ENCODE assay signal across 8 cellular contexts in genomic region chr11:60334005-60334620, GRCh38. TPM values are rescaled to one million over a fixed set of nuclear protein-coding genes. Genes with fewer than 3 reads are reported as not detected.
DNase-seq lines count a peak whose midpoint lies in the region; ATAC-seq and TF ChIP-seq lines count a peak whose summit lies in the region.

No MANE protein-coding gene starts in this region.

- no peak for TF ChIP-seq POLR2A in heart left ventricle (IDR thresholded peaks at IDR 0.05)

- intact Hi-C loops in heart left ventricle (cut with DNase I) (no loop called here), sciatic nerve (cut with DNase I) (no loop called here)

- 13 to 30% (median 15%) methylated on average over 2 of the region's 2 CpGs for WGBS in heart left ventricle, 4 donors

- TF ChIP-seq CTCF in GM13976 (IDR thresholded peaks at IDR 0.05; ENCODE audit: borderline replicate concordance, control extremely low read depth, extremely low read depth, insufficient read depth, missing control alignments) (peak; percentile 66), heart left ventricle (IDR thresholded peaks at IDR 0.05) (peak; percentile 40 to 73 (median 63))

- H3K27me3 ChIP-seq in SJCRH30: no peaks in the 10 kb centered on the region
- H3K27me3 ChIP-seq in heart left ventricle: no peaks in the 10 kb centered on the region

- H3K27ac ChIP-seq in SJCRH30 (no peak overlapping the region), heart left ventricle (peak overlapping the region in 2 of 12 donors; percentile 52 to 90)

- H3K4me1 ChIP-seq in SJCRH30: no peaks in the 10 kb centered on the region
- peaks cover 0 to 31% (median 0%) of the 10 kb centered on the region in 12 donors for H3K4me1 ChIP-seq in heart left ventricle

- in situ Hi-C loops in GM13976 (cut with MboI; ENCODE audit: low sequenced_read_pairs, unreplicated experiment): no loop called here

- H3K9me3 ChIP-seq in SJCRH30 (replicated peaks) (no peaks in the 10 kb centered on the region), heart left ventricle (peaks cover 0 to 21% (median 1%) of the 10 kb centered on the region in 12 donors)

- H3K4me3 ChIP-seq in SJCRH30 (no peak overlapping the region), heart left ventricle (no peak overlapping the region)

- ATAC-seq in heart left ventricle (peak in 1 of 4 donors; percentile 30), sciatic nerve (peak; percentile 49), HG02870 (IDR thresholded peaks at IDR 0.05; ENCODE audit: unreplicated experiment) (no peak)

- peak; percentile 18 for DNase-seq in 8988T
- DNase-seq in GM13976 (ENCODE audit: low spot score): peak; percentile 64
- DNase-seq in HT-29 (ENCODE audit: low spot score): peak; percentile 88
- peak; percentile 57 to 79 for DNase-seq in SJCRH30
- peak; percentile 41 for DNase-seq in activated gamma-delta T cell treated with anti-CD3 and anti-CD28 coated beads, Interleukin-2, amount 50 U/mL, for 16 hours (ENCODE audit: low read depth)
- peak in 4 of 5 donors; percentile 20 to 54 (median 36) for DNase-seq in heart left ventricle
- peak; percentile 73 for DNase-seq in sciatic nerve (ENCODE audit: low spot score)

- no peaks in the 10 kb centered on the region for H3K36me3 ChIP-seq in SJCRH30
- no peaks in the 10 kb centered on the region for H3K36me3 ChIP-seq in heart left ventricle

RNA-seq across cellular contexts. Expression of gene MS4A6E, which starts 7.1 kb away (rescaled TPM):
- not detected in 2 replicates for total RNA-seq in HT-29 (2014; rRNA removed; shearing (Covaris generic))
- total RNA-seq in SJCRH30 (2014; rRNA removed; shearing (Covaris generic)): not detected in 2 replicates
- total RNA-seq in heart left ventricle (not detected), sciatic nerve (0.53 TPM)
- under 1 TPM in 1 of 2 donors, not detected in 1; 0.18 TPM for polyA plus RNA-seq in heart left ventricle

RNA-seq across cellular contexts. Expression of gene MS4A7, which starts 44.2 kb away (rescaled TPM):
- not detected in 2 replicates for total RNA-seq in HT-29 (2014; rRNA removed; shearing (Covaris generic))
- not detected in 2 replicates for total RNA-seq in SJCRH30 (2014; rRNA removed; shearing (Covaris generic))
- total RNA-seq in heart left ventricle: 10 to 100 TPM in 4 of 9 donors, 1 to 10 TPM in 5; 5.4 to 57.1 (median 9.8) TPM
- 1 to 10 TPM; 2.7 to 3.5 TPM for polyA plus RNA-seq in heart left ventricle
- 48.4 TPM for total RNA-seq in sciatic nerve

RNA-seq across cellular contexts. Expression of gene MS4A4A, which starts 53.6 kb away (rescaled TPM):
- not detected in 2 replicates for total RNA-seq in HT-29 (2014; rRNA removed; shearing (Covaris generic))
- not detected in 2 replicates for total RNA-seq in SJCRH30 (2014; rRNA removed; shearing (Covaris generic))
- total RNA-seq in heart left ventricle (10 to 100 TPM in 4 of 9 donors, 1 to 10 TPM in 5; 4.1 to 72.2 (median 10.0) TPM), sciatic nerve (32.9 TPM)
- 1 to 10 TPM; 4.3 to 8.0 TPM for polyA plus RNA-seq in heart left ventricle

Comparison
In these comparisons a context has a peak if more than half of its experiments do, and no peak if none do; other contexts are left out.
1. DNase-seq: peak in every context shown above with its lines; median percentile 88 in HT-29; 73 in sciatic nerve; 68 in SJCRH30; 64 in GM13976; 41 in activated gamma-delta T cell treated with anti-CD3 and anti-CD28 coated beads, Interleukin-2, amount 50 U/mL, for 16 hours; 36 in heart left ventricle; 18 in 8988T.